Comparison of ENCODE assay signal across 20 cellular contexts in the genomic region with DNA sequence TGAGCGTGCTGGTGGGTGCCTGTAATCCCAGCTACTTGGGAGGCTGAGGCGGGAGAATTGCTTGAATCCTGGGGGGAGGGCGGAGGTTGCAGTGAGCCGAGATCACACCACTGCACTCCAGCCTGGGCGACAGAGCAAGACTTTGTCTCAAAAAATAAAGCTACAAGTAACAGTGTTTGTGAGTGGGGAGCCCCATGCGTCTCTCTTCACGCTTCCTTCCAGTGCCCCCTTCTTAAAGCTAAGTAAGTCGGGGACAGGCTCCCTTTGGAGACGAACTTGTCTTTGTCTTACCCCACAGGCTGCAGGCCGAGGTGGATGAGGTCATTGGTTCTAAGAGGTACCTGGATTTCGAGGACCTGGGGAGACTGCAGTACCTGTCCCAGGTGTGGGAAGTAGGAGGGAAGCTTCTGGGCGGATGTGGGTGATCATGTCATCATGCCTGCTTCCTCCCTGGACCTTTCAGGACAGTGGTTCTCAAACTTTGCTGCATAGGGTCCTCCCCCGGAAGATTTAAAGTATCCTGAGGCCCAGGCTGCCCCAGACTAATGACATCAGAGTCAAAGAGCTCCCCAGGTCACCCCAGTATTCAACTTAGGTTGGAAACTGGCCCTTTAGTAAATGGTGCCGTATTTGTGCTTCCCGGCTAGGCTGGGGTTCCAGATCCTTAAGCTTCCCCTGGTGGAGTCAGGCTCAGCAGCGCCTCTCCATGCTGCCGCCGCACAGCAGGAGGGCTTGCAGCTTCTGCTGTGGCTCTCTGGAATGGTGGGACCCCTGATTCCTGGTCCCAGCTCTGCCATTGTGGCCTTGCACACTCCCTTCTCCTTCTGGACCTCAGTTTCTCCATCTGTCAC. TPM values are rescaled to one million over a fixed set of nuclear protein-coding genes. Genes with fewer than 3 reads are reported as not detected.
DNase-seq lines count a peak whose midpoint lies in the region; ATAC-seq, FAIRE-seq and TF ChIP-seq lines count a peak whose summit lies in the region.
"Had no signal": no experiment of that assay in that cellular context is flagged by ENCODE, and none has a peak within 500 bp of the region (broad histone marks: within the 10 kb centered on the region; RNA-seq: fewer than 3 reads in every experiment).

No MANE protein-coding gene starts in this region.

- TF ChIP-seq EP300 in K562 (IDR thresholded peaks at IDR 0.05; ENCODE audit: low read length): no peak

- no peak for FAIRE-seq in K562 (lab: Jason Lieb, UNC)
- FAIRE-seq: A549, G401.6 had no signal

- H3K27me3 ChIP-seq in right atrium auricular region (no peaks in the 10 kb centered on the region), right cardiac atrium (ENCODE audit: control insufficient read depth, insufficient read depth) (no peaks in the 10 kb centered on the region), K562 (ENCODE audit: control insufficient read depth in 2 of 2, insufficient read depth in 2 of 2, low read length in 2 of 2) (peaks cover 0 to 53% of the 10 kb centered on the region in 2 experiments; a peak in 3 of 5 replicates), aorta (ENCODE audit: control insufficient read depth in 1 of 2, insufficient read depth in 2 of 2, low read length in 1 of 2) (no peaks in the 10 kb centered on the region), ascending aorta (no peaks in the 10 kb centered on the region)

- H3K9me3 ChIP-seq in right atrium auricular region (no peaks in the 10 kb centered on the region), right cardiac atrium (ENCODE audit: control insufficient read depth, low read length) (no peaks in the 10 kb centered on the region), K562 (replicated peaks; ENCODE audit: control insufficient read depth, insufficient read depth, low read depth, low read length) (no peaks in the 10 kb centered on the region), aorta (ENCODE audit: control insufficient read depth, low read length) (no peaks in the 10 kb centered on the region), ascending aorta (no peaks in the 10 kb centered on the region)
- H3K9me3 ChIP-seq: A549, Caco-2 had no signal

- H3K4me2 ChIP-seq in K562 (ENCODE audit: insufficient read depth, low read length): no peak overlapping the region
- H3K4me2 ChIP-seq: A549 had no signal

- no peak overlapping the region for H3K9ac ChIP-seq in K562 (ENCODE audit: insufficient read depth in 1 of 2, low read depth in 2 of 2, low read length in 2 of 2)

- H3K36me3 ChIP-seq in right atrium auricular region (no peaks in the 10 kb centered on the region), K562 (ENCODE audit: control insufficient read depth, insufficient read depth, low read length) (no peaks in the 10 kb centered on the region), aorta (ENCODE audit: control insufficient read depth in 1 of 2, insufficient read depth in 2 of 2, low read length in 1 of 2) (no peaks in the 10 kb centered on the region), ascending aorta (no peaks in the 10 kb centered on the region)

- BruUV-seq in K562 (replicated peaks; lab: Mats Ljungman, UMichigan): no TSS peak

- H3K4me3 ChIP-seq in right atrium auricular region (no peak overlapping the region), right cardiac atrium (ENCODE audit: low read length) (no peak overlapping the region), K562 (no peak overlapping the region), aorta (ENCODE audit: low read length in 2 of 2) (no peak overlapping the region), ascending aorta (no peak overlapping the region)
- H3K4me3 ChIP-seq: A549 had no signal

- no peaks in the 10 kb centered on the region for H3K9me1 ChIP-seq in K562 (ENCODE audit: control insufficient read depth, insufficient read depth, low read length)

- POLR2A ChIA-PET in K562 (lab: Yijun Ruan, JAX): no interaction called here

- CTCF ChIA-PET in K562 (lab: Yijun Ruan, JAX; ENCODE audit: low intra/inter-chr PET ratio): no interaction called here

- WGBS in right cardiac atrium: 97% methylated on average over 18 of the region's 18 CpGs
- 9% methylated on average over 14 of the region's 18 CpGs for WGBS in K562 (ENCODE audit: insufficient coverage, low coverage, missing lambda C conversion rate)
- WGBS in aorta, 2 donors: 96 to 97% methylated on average over 18 of the region's 18 CpGs

- H3K27ac ChIP-seq in right atrium auricular region (no peak overlapping the region), right cardiac atrium (ENCODE audit: low read length) (no peak overlapping the region), K562 (ENCODE audit: extremely low read depth, low read depth, low read length) (no peak overlapping the region), aorta (ENCODE audit: low read depth in 1 of 2, low read length in 2 of 2) (no peak overlapping the region), ascending aorta (no peak overlapping the region)
- H3K27ac ChIP-seq: A549 had no signal

- H2AFZ ChIP-seq in K562 (ENCODE audit: low read depth, low read length): no peak overlapping the region

- intact Hi-C loops in right cardiac atrium (cut with DNase I): no loop called here
- intact Hi-C loops in K562 (cut with micrococcal nuclease): no loop called here
- intact Hi-C loops in aorta (cut with DNase I): no loop called here
- intact Hi-C loops in ascending aorta (cut with DNase I): no loop called here

- TF ChIP-seq POLR2A in K562 (conservative IDR thresholded peaks at IDR 0.05): no peak

- H3K79me2 ChIP-seq in K562 (ENCODE audit: control insufficient read depth, insufficient read depth, low read length): no peaks in the 10 kb centered on the region

- DNase-seq in right atrium auricular region (ENCODE audit: low spot score): peak; percentile 11
- DNase-seq in right cardiac atrium: no peak
- no peak for DNase-seq in K562 (ENCODE audit: extremely low read depth in 1 of 4, low spot score in 3 of 4)
- DNase-seq in mesenteric fat pad (ENCODE audit: low spot score): peak; percentile 53
- DNase-seq in aorta: peak; percentile 21 to 31
- no peak for DNase-seq in ascending aorta (ENCODE audit: low spot score in 2 of 2)
- no peak for DNase-seq in iPS-NIHi7 (ENCODE audit: extremely low spot score)
- DNase-seq: Caco-2, KG1, MV-4-11, NCI-H1417, NCI-H187 treated with DMSO at 0.1 percent for 48 hours, NCI-H2227 treated with DMSO at 0.1 percent for 48 hours, NCI-H524, NCI-H82, RPMI8226, SHP77 treated with DMSO at 0.1 percent for 48 hours had no signal

- TF ChIP-seq RAD21 in K562 (CRISPR knock-in tag; conservative IDR thresholded peaks at IDR 0.05 in 1 of 2, IDR thresholded peaks at IDR 0.05 in 1 of 2): no peak

- H4K20me1 ChIP-seq in K562 (replicated peaks; ENCODE audit: control insufficient read depth, insufficient read depth, low read length): 0 out of 2 replicates have a peak, but pooled peaks cover 6% of the 10 kb centered on the region

- ATAC-seq in right cardiac atrium (no peak), K562 (no peak), aorta (ENCODE audit: low FRiP score) (no peak)
- ATAC-seq: A549, HCT116 had no signal

- in situ Hi-C loops in K562 (cut with MboI): loop anchor here (10.0 kb wide), 1 partner anchor 164 kb away; no protein-coding TSS in a partner anchor

- no peak for TF ChIP-seq CTCF in right atrium auricular region (IDR thresholded peaks at IDR 0.05)
- TF ChIP-seq CTCF in K562 (IDR thresholded peaks at IDR 0.05 in 2 of 3, conservative IDR thresholded peaks at IDR 0.05 in 1 of 3; ENCODE audit: insufficient read depth in 2 of 3, low read depth in 1 of 3, low read length in 3 of 3): no peak
- TF ChIP-seq CTCF in ascending aorta (IDR thresholded peaks at IDR 0.05): no peak

- H3K4me1 ChIP-seq in right atrium auricular region: no peaks in the 10 kb centered on the region
- H3K4me1 ChIP-seq in right cardiac atrium (ENCODE audit: control insufficient read depth, insufficient read depth, low read length): no peaks in the 10 kb centered on the region
- peaks cover 0 to 2% of the 10 kb centered on the region in 2 experiments; a peak in 2 of 5 replicates for H3K4me1 ChIP-seq in K562 (replicated peaks in 1 of 2; ENCODE audit: control insufficient read depth in 2 of 2, insufficient read depth in 2 of 2, low read length in 2 of 2)
- H3K4me1 ChIP-seq in aorta (ENCODE audit: control insufficient read depth in 1 of 2, insufficient read depth in 2 of 2, low read length in 2 of 2): no peaks in the 10 kb centered on the region
- H3K4me1 ChIP-seq in ascending aorta: no peaks in the 10 kb centered on the region
- H3K4me1 ChIP-seq: A549, Caco-2 had no signal

TF ChIP-seq in K562, 482 proteins besides CTCF, POLR2A, EP300 and RAD21:
- TF ChIP-seq IRF2 (CRISPR knock-in tag; IDR thresholded peaks at IDR 0.05) (no peak), ZNF239 (CRISPR knock-in tag; IDR thresholded peaks at IDR 0.05) (no peak)
- TF ChIP-seq, protein P1, sequence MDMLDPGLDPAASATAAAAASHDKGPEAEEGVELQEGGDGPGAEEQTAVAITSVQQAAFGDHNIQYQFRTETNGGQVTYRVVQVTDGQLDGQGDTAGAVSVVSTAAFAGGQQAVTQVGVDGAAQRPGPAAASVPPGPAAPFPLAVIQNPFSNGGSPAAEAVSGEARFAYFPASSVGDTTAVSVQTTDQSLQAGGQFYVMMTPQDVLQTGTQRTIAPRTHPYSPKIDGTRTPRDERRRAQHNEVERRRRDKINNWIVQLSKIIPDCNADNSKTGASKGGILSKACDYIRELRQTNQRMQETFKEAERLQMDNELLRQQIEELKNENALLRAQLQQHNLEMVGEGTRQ (CRISPR knock-in tag; IDR thresholded peaks at IDR 0.05): 0 out of 2 replicates have a peak, but pooled peaks have one; percentile 10

RNA-seq across cellular contexts. Expression of a gene that starts 37.1 kb away (rescaled TPM):
- total RNA-seq in right atrium auricular region (1 to 10 TPM; 1.4 to 6.9 TPM), right cardiac atrium (1 to 10 TPM; 5.7 to 9.2 (median 7.9) TPM), K562 (2014; rRNA removed) (not detected in 2 replicates), K562 (2014; rRNA removed; fragmentation: Illumina TruSeq; extraction: Trizol) (not detected in 2 replicates), K562 (2015; rRNA removed; fragmentation: Illumina TruSeq; extraction: Trizol) (not detected in 2 replicates), K562 (2021) (not detected in 2 replicates), mesenteric fat pad (3.1 TPM), aorta (1 to 10 TPM in 1 of 2 donors, under 1 TPM in 1; 0.68 to 3.7 TPM), ascending aorta (not detected)
- polyA plus RNA-seq in right cardiac atrium (5.8 TPM), K562 (2011; rRNA removed) (not detected in 2 replicates), K562 (2014; fragmentation: Illumina TruSeq; extraction: Trizol) (not detected in 2 replicates), K562 (2014; fragmentation: Nextera tagmentation; extraction: Ambion mirVana) (not detected), K562 (2014; rRNA removed) (0.05 TPM in 1 of 2 replicates, not detected in the other), aorta (under 1 TPM in 1 of 2 donors, not detected in 1; 0.97 TPM)
- not detected in 2 replicates for total RNA-seq in K562 (2011; cell fraction: chromatin; rRNA removed; ENCODE audit: low replicate concordance)
- total RNA-seq in K562 (2011; cell fraction: nucleolus; rRNA removed): not detected in 2 replicates
- total RNA-seq in K562 (2011; cell fraction: nucleoplasm; rRNA removed): not detected in 2 replicates
- polyA plus RNA-seq in K562 (2011; cell fraction: cytosol; rRNA removed): not detected in 2 replicates
- 0.04 and 0.06 TPM in 2 replicates for polyA plus RNA-seq in K562 (2011; cell fraction: nucleus; rRNA removed)
- polyA plus RNA-seq in K562 (2012): not detected in 2 replicates
- polyA minus RNA-seq in K562 (2011; rRNA and poly(A)+ RNA removed): not detected in 2 replicates
- not detected in 2 replicates for polyA minus RNA-seq in K562 (2011; cell fraction: cytosol; rRNA and poly(A)+ RNA removed)
- polyA minus RNA-seq in K562 (2011; cell fraction: nucleus; rRNA and poly(A)+ RNA removed): not detected in 2 replicates

Comparison
In these comparisons a context has a peak if more than half of its experiments do, and no peak if none do; other contexts are left out.
1. DNase-seq: peak in right atrium auricular region (single experiment), mesenteric fat pad (single experiment) and aorta (2 of 2); none in right cardiac atrium (0 of 3), K562 (0 of 4), ascending aorta (0 of 2) and iPS-NIHi7 (single experiment).